In the genomic region with DNA sequence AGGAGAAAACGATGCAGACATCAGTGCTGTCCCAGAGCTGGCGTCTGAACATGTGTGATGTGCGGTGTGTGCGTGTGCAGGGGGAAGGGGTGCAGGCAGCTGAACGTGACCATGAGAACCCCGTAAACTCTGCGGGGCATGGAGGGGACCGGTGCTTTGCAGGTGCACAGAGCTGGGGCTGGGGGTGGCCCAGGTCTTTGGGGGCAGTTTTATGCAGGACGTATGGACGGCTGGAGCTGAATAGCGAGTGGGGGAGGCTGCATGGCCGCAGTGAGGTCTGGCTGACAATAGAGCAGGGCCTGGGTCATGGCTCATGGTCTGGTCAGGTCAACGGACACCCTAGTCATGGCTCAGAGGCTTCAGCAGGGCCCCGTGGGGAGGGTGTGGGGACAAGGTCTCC, we compare ENCODE assay signal across 22 cellular contexts. TPM values are rescaled to one million over a fixed set of nuclear protein-coding genes. Genes with fewer than 3 reads are reported as not detected.
DNase-seq lines count a peak whose midpoint lies in the region; ATAC-seq and TF ChIP-seq lines count a peak whose summit lies in the region.
"Had no signal": no experiment of that assay in that cellular context is flagged by ENCODE, and none has a peak within 500 bp of the region (broad histone marks: within the 10 kb centered on the region; RNA-seq: fewer than 3 reads in every experiment).

No MANE protein-coding gene starts in this region.

- H3K9me3 Mint-ChIP-seq in neural crest cell: no peaks in the 10 kb centered on the region
- no peaks in the 10 kb centered on the region for H3K9me3 Mint-ChIP-seq in T-helper 2 cell treated with Interferon-gamma antibody and Interleukin-4, amounts not matched to agents 5 μg/mL and 100 μg/mL, for 36 hours

- no peaks in the 10 kb centered on the region for H3K4me1 ChIP-seq in aorta (ENCODE audit: control insufficient read depth in 1 of 2, insufficient read depth in 2 of 2, low read length in 2 of 2)

- no peak overlapping the region for H3K27ac Mint-ChIP-seq in neural crest cell (ENCODE audit: unreplicated experiment)
- H3K27ac Mint-ChIP-seq in T-helper 2 cell treated with Interferon-gamma antibody and Interleukin-4, amounts not matched to agents 5 μg/mL and 100 μg/mL, for 36 hours: no peak overlapping the region

- DNase-seq in Right ventricle myocardium superior (peak; percentile 15), left cardiac atrium (no peak), RWPE1 (ENCODE audit: low spot score) (no peak), neural crest cell (ENCODE audit: low read depth, low spot score) (no peak), aorta (peak; percentile 32 to 68), NCI-H1417 treated with DMSO at 0.1 percent for 48 hours (lab: John Stamatoyannopoulos, UW) (no peak)
- DNase-seq in T-helper 2 cell treated with Interferon-gamma antibody and Interleukin-4, amounts not matched to agents 5 μg/mL and 100 μg/mL, for 36 hours (ENCODE audit: low spot score): no peak
- DNase-seq: ACHN; activated CD4-positive, alpha-beta T cell treated with anti-CD3 and anti-CD28 coated beads for 48 hours; activated gamma-delta T cell treated with Interleukin-2 at 50 U/mL for 16 hours; anterior cingulate cortex; central memory CD4-positive, alpha-beta T cell; foreskin fibroblast; H7; lower lobe of right lung; NCI-H1105 treated with DMSO at 0.1 percent for 48 hours; NCI-H2107; NCI-H524 treated with DMSO at 0.1 percent for 48 hours; retina; stimulated activated CD8-positive, alpha-beta memory T cell treated with anti-CD3 and anti-CD28 coated beads, Interleukin-4, amount 100 ng/mL, for 48 hours had no signal

- ATAC-seq in Right ventricle myocardium superior (ENCODE audit: poor library complexity) (no peak), left cardiac atrium (no peak), aorta (ENCODE audit: low FRiP score) (no peak), GM18511 (IDR thresholded peaks at IDR 0.05; ENCODE audit: unreplicated experiment) (no peak)
- ATAC-seq: lower lobe of right lung had no signal

- POLR2A ChIA-PET in RWPE1 (lab: Yijun Ruan, JAX; ENCODE audit: low non-redundant PET): no interaction called here

- no peaks in the 10 kb centered on the region for H3K9me3 ChIP-seq in aorta (ENCODE audit: control insufficient read depth, low read length)
- H3K9me3 ChIP-seq: lower lobe of right lung had no signal

- no peaks in the 10 kb centered on the region for H3K27me3 Mint-ChIP-seq in neural crest cell (ENCODE audit: low read depth)
- no peaks in the 10 kb centered on the region for H3K27me3 Mint-ChIP-seq in T-helper 2 cell treated with Interferon-gamma antibody and Interleukin-4, amounts not matched to agents 5 μg/mL and 100 μg/mL, for 36 hours (ENCODE audit: low read depth)

- no peaks in the 10 kb centered on the region for H3K27me3 ChIP-seq in aorta (ENCODE audit: control insufficient read depth in 1 of 2, insufficient read depth in 2 of 2, low read length in 1 of 2)

- CTCF ChIA-PET in RWPE1 (lab: Yijun Ruan, JAX): interaction anchor here (1.3 kb wide), 1 partner anchor 123 kb away, joined by 3 read pairs; no protein-coding TSS in a partner anchor

- H3K27ac ChIP-seq in RWPE1 (0 out of 2 replicates have a peak overlapping the region, but pooled peaks have one; percentile 2), aorta (ENCODE audit: low read depth in 1 of 2, low read length in 2 of 2) (no peak overlapping the region)
- H3K27ac ChIP-seq: C4-2B, lower lobe of right lung had no signal

- no peaks in the 10 kb centered on the region for H3K36me3 Mint-ChIP-seq in neural crest cell (ENCODE audit: low read depth)
- peaks cover 4% of the 10 kb centered on the region for H3K36me3 Mint-ChIP-seq in T-helper 2 cell treated with Interferon-gamma antibody and Interleukin-4, amounts not matched to agents 5 μg/mL and 100 μg/mL, for 36 hours (ENCODE audit: low read depth)

- TF ChIP-seq CTCF in RWPE1 (conservative IDR thresholded peaks at IDR 0.05; ENCODE audit: low read depth) (no peak), neural crest cell (conservative IDR thresholded peaks at IDR 0.05) (no peak)

- peak overlapping the region; percentile 36 for H3K4me3 Mint-ChIP-seq in neural crest cell
- no peak overlapping the region for H3K4me3 Mint-ChIP-seq in T-helper 2 cell treated with Interferon-gamma antibody and Interleukin-4, amounts not matched to agents 5 μg/mL and 100 μg/mL, for 36 hours

- intact Hi-C loops in Right ventricle myocardium superior (cut with DNase I) (loop anchor here (10.0 kb wide), 1 partner anchor 125 kb away; no protein-coding TSS in a partner anchor), left cardiac atrium (cut with DNase I) (loop anchor here in 1 of 2 donors (10.0 kb wide), 1 partner anchor 125 kb away; no protein-coding TSS in a partner anchor), aorta (cut with DNase I) (loop anchor here (5.0 to 10.0 kb wide), 4 partner anchors 122 to 455 kb away; partner anchors contain the start of genes BRD9 (in 1 of the 2), CEP72 (in 1 of the 2), PDCD6 (in 1 of the 2) and TRIP13 (in 1 of the 2))

- 80 to 86% methylated on average over 14 of the region's 14 CpGs for WGBS in aorta, 2 donors

- H3K36me3 ChIP-seq in aorta (ENCODE audit: control insufficient read depth in 1 of 2, insufficient read depth in 2 of 2, low read length in 1 of 2): no peaks in the 10 kb centered on the region
- H3K36me3 ChIP-seq: lower lobe of right lung had no signal

- H3K4me3 ChIP-seq in aorta (ENCODE audit: low read length in 2 of 2): no peak overlapping the region
- H3K4me3 ChIP-seq: lower lobe of right lung had no signal

- peaks cover 18% of the 10 kb centered on the region for H3K4me1 Mint-ChIP-seq in neural crest cell
- H3K4me1 Mint-ChIP-seq in T-helper 2 cell treated with Interferon-gamma antibody and Interleukin-4, amounts not matched to agents 5 μg/mL and 100 μg/mL, for 36 hours (ENCODE audit: low read depth): peaks cover 22% of the 10 kb centered on the region

RNA-seq across cellular contexts. Expression of gene EXOC3, which starts 3.3 kb away (rescaled TPM):
- 46.4 TPM for total RNA-seq in Right ventricle myocardium superior
- 10 to 100 TPM; 41.4 to 42.3 TPM for total RNA-seq in left cardiac atrium
- 56.0 and 61.3 TPM in 2 replicates for total RNA-seq in neural crest cell
- total RNA-seq in aorta: 10 to 100 TPM; 54.6 to 65.2 TPM
- 10 to 100 TPM; 31.3 to 88.9 TPM for polyA plus RNA-seq in aorta

Comparison
In these comparisons a context has a peak if more than half of its experiments do, and no peak if none do; other contexts are left out.
1. DNase-seq: peak in Right ventricle myocardium superior (single experiment) and aorta (2 of 2); none in left cardiac atrium (single experiment), RWPE1 (single experiment), neural crest cell (single experiment), T-helper 2 cell treated with Interferon-gamma antibody and Interleukin-4, amounts not matched to agents 5 μg/mL and 100 μg/mL, for 36 hours (single experiment) and NCI-H1417 treated with DMSO at 0.1 percent for 48 hours (single experiment).